In the genomic region with DNA sequence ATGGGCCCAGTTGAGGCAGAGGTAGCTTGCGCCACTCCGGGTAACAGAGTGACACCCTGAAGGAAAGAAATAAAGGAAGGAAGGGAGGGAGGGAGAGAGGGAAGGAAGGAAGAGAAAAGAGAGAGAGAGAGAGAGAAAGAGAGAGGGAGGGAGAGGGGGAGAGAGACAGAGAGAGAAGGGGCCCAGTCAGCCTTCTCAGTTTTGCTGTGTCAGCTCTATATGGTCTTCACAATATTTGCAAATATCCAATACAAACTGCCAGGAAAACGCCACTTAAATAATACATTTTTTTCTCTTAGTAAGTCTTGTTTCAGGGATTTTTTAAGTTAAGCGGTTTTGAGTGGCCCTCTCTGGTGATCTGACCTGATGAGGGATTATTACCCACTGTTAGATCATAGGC, we compare ENCODE assay signal across 23 cellular contexts.
"Had no signal": no experiment of that assay in that cellular context is flagged by ENCODE, and none has a peak within 500 bp of the region (broad histone marks: within the 10 kb centered on the region; RNA-seq: fewer than 3 reads in every experiment).

No MANE protein-coding gene starts in this region.

- H3K4me3 ChIP-seq: hepatocyte, lung, sigmoid colon, skin epidermis, testis, tibial nerve, upper lobe of right lung, vagina had no signal

- H3K36me3 ChIP-seq: neutrophil, sigmoid colon, tibial nerve, upper lobe of right lung, vagina had no signal

- H3K27ac ChIP-seq: foreskin keratinocyte, hepatocyte, neutrophil, sigmoid colon, skin epidermis, testis, tibial nerve, upper lobe of right lung, vagina had no signal

- H3K4me1 ChIP-seq: upper lobe of right lung, vagina had no signal

- DNase-seq: effector memory CD4-positive, alpha-beta T cell; erythroblast; foreskin keratinocyte; kidney; left cardiac atrium; left ventricle myocardium superior; mesendoderm; naive thymus-derived CD4-positive, alpha-beta T cell; nephron progenitor cell; posterior cingulate gyrus; sigmoid colon; stimulated activated CD4-positive, alpha-beta T cell treated with anti-CD3 and anti-CD28 coated beads, Interleukin-2, amount 100 ng/mL, for 24 hours; stimulated activated CD4-positive, alpha-beta T cell treated with anti-CD3 and anti-CD28 coated beads, Interleukin-4, amount 100 ng/mL, for 4 hours; stimulated activated naive B cell treated with anti-CD40 and anti-IgM and Interleukin-4, amounts not matched to agents 10 μg/mL and 1 μg/mL and 100 μg/mL, for 72 hours; stimulated activated naive CD8-positive, alpha-beta T cell treated with anti-CD3 and anti-CD28 coated beads, Interleukin-15, amount 100 ng/mL, for 72 hours; testis; upper lobe of right lung had no signal

- H3K36me3 Mint-ChIP-seq: naive thymus-derived CD4-positive, alpha-beta T cell; stimulated activated naive B cell treated with anti-CD40 and anti-IgM and Interleukin-4, amounts not matched to agents 10 μg/mL and 1 μg/mL and 100 μg/mL, for 72 hours had no signal

- H2AFZ ChIP-seq: hepatocyte had no signal

- H3K79me2 ChIP-seq: hepatocyte had no signal

- ATAC-seq: foreskin keratinocyte; left cardiac atrium; left ventricle myocardium superior; naive thymus-derived CD4-positive, alpha-beta T cell; stimulated activated naive B cell treated with anti-CD40 and anti-IgM and Interleukin-4, amounts not matched to agents 10 μg/mL and 1 μg/mL and 100 μg/mL, for 72 hours; stimulated activated naive CD8-positive, alpha-beta T cell treated with anti-CD3 and anti-CD28 coated beads, Interleukin-15, amount 100 ng/mL, for 72 hours; upper lobe of right lung had no signal

- H3K27me3 Mint-ChIP-seq: stimulated activated naive CD8-positive, alpha-beta T cell treated with anti-CD3 and anti-CD28 coated beads, Interleukin-15, amount 100 ng/mL, for 72 hours had no signal

- H3K4me2 ChIP-seq: hepatocyte had no signal

- H3K27ac Mint-ChIP-seq: nephron progenitor cell; stimulated activated naive B cell treated with anti-CD40 and anti-IgM and Interleukin-4, amounts not matched to agents 10 μg/mL and 1 μg/mL and 100 μg/mL, for 72 hours; stimulated activated naive CD8-positive, alpha-beta T cell treated with anti-CD3 and anti-CD28 coated beads, Interleukin-15, amount 100 ng/mL, for 72 hours had no signal

- H3K4me3 Mint-ChIP-seq: naive thymus-derived CD4-positive, alpha-beta T cell; nephron progenitor cell; stimulated activated naive B cell treated with anti-CD40 and anti-IgM and Interleukin-4, amounts not matched to agents 10 μg/mL and 1 μg/mL and 100 μg/mL, for 72 hours; stimulated activated naive CD8-positive, alpha-beta T cell treated with anti-CD3 and anti-CD28 coated beads, Interleukin-15, amount 100 ng/mL, for 72 hours had no signal

- H3K9me3 Mint-ChIP-seq: naive thymus-derived CD4-positive, alpha-beta T cell; nephron progenitor cell; stimulated activated naive B cell treated with anti-CD40 and anti-IgM and Interleukin-4, amounts not matched to agents 10 μg/mL and 1 μg/mL and 100 μg/mL, for 72 hours; stimulated activated naive CD8-positive, alpha-beta T cell treated with anti-CD3 and anti-CD28 coated beads, Interleukin-15, amount 100 ng/mL, for 72 hours had no signal

- H3K27me3 ChIP-seq: foreskin keratinocyte, hepatocyte, neutrophil, sigmoid colon, testis, tibial nerve, upper lobe of right lung, vagina had no signal
